ENCODE assay signal across 26 cellular contexts in genomic region chr15:34493001-34493400, GRCh38.
"Had no signal": no experiment of that assay in that cellular context is flagged by ENCODE, and none has a peak within 500 bp of the region (broad histone marks: within the 10 kb centered on the region; RNA-seq: fewer than 3 reads in every experiment).

No MANE protein-coding gene starts in this region.

- H3K4me1 ChIP-seq: lower lobe of right lung had no signal

- DNase-seq: cortex of kidney; effector CD8-positive, alpha-beta T cell; effector memory CD8-positive, alpha-beta T cell; endodermal cell; erythroblast; esophagus squamous epithelium; foreskin fibroblast; foreskin melanocyte; gastrocnemius medialis; glutamatergic neuron; head of caudate nucleus; heart right ventricle; hippocampal formation; left cardiac atrium; left lung; left ventricle myocardium superior; lower lobe of right lung; mesenchymal stem cell; mucosa of descending colon; naive B cell; naive thymus-derived CD8-positive, alpha-beta T cell had no signal

- H3K4me3 ChIP-seq: esophagus squamous epithelium, gastrocnemius medialis, heart right ventricle, left lung, lower lobe of right lung, mucosa of descending colon had no signal

- H3K9me3 ChIP-seq: left lung, mucosa of descending colon had no signal

- FAIRE-seq: endometrium, islet of Langerhans, keratinocyte had no signal

- H3K27ac ChIP-seq: epithelial cell of prostate, esophagus squamous epithelium, gastrocnemius medialis, heart right ventricle, left lung, lower lobe of right lung had no signal

- H3K36me3 ChIP-seq: esophagus squamous epithelium, gastrocnemius medialis, heart right ventricle, left lung, lower lobe of right lung had no signal

- ATAC-seq: effector memory CD8-positive, alpha-beta T cell; esophagus mucosa; gastrocnemius medialis; heart right ventricle; left cardiac atrium; left lung; left ventricle myocardium superior; lower lobe of right lung; mucosa of descending colon; naive thymus-derived CD8-positive, alpha-beta T cell had no signal
